In genomic region chr11:64052436-64052835, GRCh38 we compare ENCODE assay signal across 27 cellular contexts. TPM values are rescaled to one million over a fixed set of nuclear protein-coding genes. Genes with fewer than 3 reads are reported as not detected.
DNase-seq lines count a peak whose midpoint lies in the region; ATAC-seq, FAIRE-seq and TF ChIP-seq lines count a peak whose summit lies in the region.
"Had no signal": no experiment of that assay in that cellular context is flagged by ENCODE, and none has a peak within 500 bp of the region (broad histone marks: within the 10 kb centered on the region; RNA-seq: fewer than 3 reads in every experiment).

No MANE protein-coding gene starts in this region.

- H3K9me3 ChIP-seq in H9 (ENCODE audit: control insufficient read depth, low read depth, low read length): no peaks in the 10 kb centered on the region
- no peaks in the 10 kb centered on the region for H3K9me3 ChIP-seq in H1 (ENCODE audit: insufficient read depth in 2 of 2, low read depth in 1 of 2, low read length in 1 of 2)
- no peaks in the 10 kb centered on the region for H3K9me3 ChIP-seq in OCI-LY7 (ENCODE audit: low read length)
- H3K9me3 ChIP-seq: BE2C had no signal

- H3K9ac ChIP-seq in H9 (ENCODE audit: extremely low read depth, insufficient read length, low read length) (no peak overlapping the region), H1 (replicated peaks in 1 of 4; ENCODE audit: extremely low read depth in 1 of 4, low read depth in 3 of 4, low read length in 3 of 4) (no peak overlapping the region)
- H3K9ac ChIP-seq: GM23248 had no signal

- ATAC-seq in HG03095 (IDR thresholded peaks at IDR 0.05; ENCODE audit: unreplicated experiment) (no peak), GM21360 (IDR thresholded peaks at IDR 0.05; ENCODE audit: unreplicated experiment) (no peak)
- ATAC-seq: GM12878 had no signal

- peaks cover 62% of the 10 kb centered on the region for H3K27me3 Mint-ChIP-seq in H9 (ENCODE audit: low read depth)
- H3K27me3 Mint-ChIP-seq: CD4-positive, alpha-beta memory T cell had no signal

- no peak overlapping the region for H3K4ac ChIP-seq in H9 (ENCODE audit: low read depth, low read length)
- no peak overlapping the region for H3K4ac ChIP-seq in H1 (replicated peaks; ENCODE audit: insufficient read length, low read depth, low read length)

- H3K36me3 ChIP-seq in H1 (ENCODE audit: control insufficient read depth in 2 of 4, insufficient read depth in 4 of 4, low read length in 3 of 4) (no peaks in the 10 kb centered on the region), OCI-LY7 (ENCODE audit: insufficient read depth, low read length) (no peaks in the 10 kb centered on the region)
- H3K36me3 ChIP-seq: BE2C had no signal

- peaks cover 29 to 33% of the 10 kb centered on the region in 2 experiments for H3K4me1 Mint-ChIP-seq in H9
- H3K4me1 Mint-ChIP-seq: CD4-positive, alpha-beta memory T cell had no signal

- H3K56ac ChIP-seq in H9 (ENCODE audit: insufficient read length, low read depth, low read length): no peak overlapping the region
- no peak overlapping the region for H3K56ac ChIP-seq in H1 (replicated peaks; ENCODE audit: insufficient read length, low read depth, low read length)

- H4K5ac ChIP-seq in H9 (ENCODE audit: insufficient read length, low read depth, low read length) (no peak overlapping the region), H1 (ENCODE audit: insufficient read length, low read depth, low read length) (no peak overlapping the region)

- BruUV-seq in OCI-LY7 (replicated peaks; lab: Mats Ljungman, UMichigan): no TSS peak

- peak overlapping the region; percentile 12; the same call in 1 of the 2 replicates for H3K14ac ChIP-seq in H9 (ENCODE audit: insufficient read depth, low read length)
- no peak overlapping the region for H3K14ac ChIP-seq in H1 (ENCODE audit: insufficient read length)

- H3K27ac ChIP-seq in H9 (ENCODE audit: insufficient read length, low read depth, low read length) (no peak overlapping the region), RWPE1 (peak overlapping the region; percentile 6; the same call in 1 of the 2 replicates), H1 (ENCODE audit: low read depth, low read length) (no peak overlapping the region), OCI-LY7 (ENCODE audit: low read depth, low read length, poor library complexity, severe bottlenecking) (no peak overlapping the region)
- H3K27ac ChIP-seq: GM23248, HL-60 had no signal

- no peak for TF ChIP-seq RAD21 in H1 (IDR thresholded peaks at IDR 0.05 in 1 of 2, conservative IDR thresholded peaks at IDR 0.05 in 1 of 2; ENCODE audit: low read depth in 2 of 2, low read length in 2 of 2)

- TF ChIP-seq CTCF in H9 (conservative IDR thresholded peaks at IDR 0.05) (no peak), RWPE1 (conservative IDR thresholded peaks at IDR 0.05; ENCODE audit: low read depth) (no peak), H1 (IDR thresholded peaks at IDR 0.05; ENCODE audit: control extremely low read depth in 1 of 3, insufficient read depth in 1 of 3, low read depth in 1 of 3, low read length in 3 of 3) (no peak), OCI-LY7 (conservative IDR thresholded peaks at IDR 0.05; ENCODE audit: low read length) (no peak), GM13977 (IDR thresholded peaks at IDR 0.05; ENCODE audit: extremely low read depth, insufficient read depth, missing control alignments) (no peak)

- WGBS in H9 (ENCODE audit: extremely low coverage, insufficient read length, low lambda C conversion rate): no CpG with 5 or more reads among the region's 2 CpGs
- WGBS in H1 (ENCODE audit: extremely low coverage in 1 of 2, insufficient coverage in 1 of 2, insufficient read length in 1 of 2, insufficient replicate concordance in 2 of 2, low coverage in 1 of 2, low lambda C conversion rate in 2 of 2, missing lambda C conversion rate in 1 of 2), 2 experiments: 56% methylated on average over 2 of the region's 2 CpGs; no CpG with 5 or more reads in 1 of the 2 experiments

- H3K23ac ChIP-seq in H9 (ENCODE audit: insufficient read length, low read depth, low read length): no peak overlapping the region
- H3K23ac ChIP-seq in H1 (ENCODE audit: insufficient read length): no peak overlapping the region

- no peak overlapping the region for H3K18ac ChIP-seq in H9 (ENCODE audit: insufficient read length, low read depth, low read length)
- H3K18ac ChIP-seq in H1 (ENCODE audit: extremely low read depth, low read length): peak overlapping the region; percentile 32; the same call in 1 of the 2 replicates

- TF ChIP-seq POLR2A in H1 (IDR thresholded peaks at IDR 0.05; ENCODE audit: control extremely low read depth in 1 of 2, low read depth in 2 of 2, low read length in 2 of 2): no peak

- H2BK5ac ChIP-seq in H9 (ENCODE audit: insufficient read length, low read length): no peak overlapping the region
- 0 out of 2 replicates have a peak overlapping the region, but pooled peaks have one; percentile 30 for H2BK5ac ChIP-seq in H1 (ENCODE audit: low read depth, low read length)

- H3K79me2 ChIP-seq in H9 (ENCODE audit: insufficient read depth, low read length) (no peaks in the 10 kb centered on the region), H1 (ENCODE audit: control insufficient read depth in 1 of 2, insufficient read depth in 2 of 2, low read length in 2 of 2) (no peaks in the 10 kb centered on the region), OCI-LY7 (ENCODE audit: insufficient read depth, low read depth, low read length) (no peaks in the 10 kb centered on the region)

- FAIRE-seq in H1 (lab: Jason Lieb, UNC): no peak
- FAIRE-seq: A204.1, GM12878, GM19239, H54 had no signal

- H3K23me2 ChIP-seq in H9 (ENCODE audit: insufficient read length, low read depth, low read length, poor library complexity, severe bottlenecking) (no peaks in the 10 kb centered on the region), H1 (ENCODE audit: low read depth, low read length) (peaks cover 2% of the 10 kb centered on the region; the same call in 1 of the 2 replicates)

- H2BK20ac ChIP-seq in H9 (ENCODE audit: low read depth, low read length, poor library complexity, severe bottlenecking): no peak overlapping the region
- no peak overlapping the region for H2BK20ac ChIP-seq in H1 (ENCODE audit: low read length)

- DNase-seq in H9: no peak
- no peak for DNase-seq in RWPE1 (ENCODE audit: low spot score)
- no peak for DNase-seq in H1 (ENCODE audit: low read depth in 1 of 2, low spot score in 2 of 2)
- DNase-seq in OCI-LY7 (ENCODE audit: low spot score): no peak
- DNase-seq in GM13977 (ENCODE audit: low spot score): no peak
- DNase-seq: ACHN; BE2C; Calu3; CD4-positive, alpha-beta memory T cell; DMS 273 treated with DMSO at 0.1 percent for 48 hours; DMS53; DND-41; EL; GM23248; IMR-90; Karpas-422; KBM-7 had no signal

- no peak overlapping the region for H2BK15ac ChIP-seq in H9 (ENCODE audit: low read depth, low read length)
- H2BK15ac ChIP-seq in H1 (ENCODE audit: low read length): no peak overlapping the region

- H4K91ac ChIP-seq in H9 (ENCODE audit: insufficient read length, low read depth, low read length) (no peak overlapping the region), H1 (replicated peaks; ENCODE audit: insufficient read length, low read length) (no peak overlapping the region)

- no peak overlapping the region for H2BK12ac ChIP-seq in H9 (ENCODE audit: insufficient read length, low read depth, low read length)
- 0 out of 2 replicates have a peak overlapping the region, but pooled peaks have one; percentile 33 for H2BK12ac ChIP-seq in H1 (ENCODE audit: low read depth, low read length)

- no peak overlapping the region for H3K4me3 Mint-ChIP-seq in H9
- H3K4me3 Mint-ChIP-seq: CD4-positive, alpha-beta memory T cell had no signal

- H3K36me3 Mint-ChIP-seq in H9 (ENCODE audit: insufficient read depth in 1 of 3, low read depth in 3 of 3): no peaks in the 10 kb centered on the region
- H3K36me3 Mint-ChIP-seq: CD14-positive monocyte; CD4-positive, alpha-beta memory T cell had no signal

- H3K4me1 ChIP-seq in H9 (ENCODE audit: insufficient read depth, low read length) (peaks cover 2% of the 10 kb centered on the region; the same call in 1 of the 2 replicates), H1 (replicated peaks in 1 of 4; ENCODE audit: control insufficient read depth in 3 of 4, insufficient read depth in 4 of 4, low read length in 3 of 4) (peaks cover 6 to 25% (median 22%) of the 10 kb centered on the region in 4 experiments), OCI-LY7 (ENCODE audit: insufficient read depth, low read length, poor library complexity, severe bottlenecking) (no peaks in the 10 kb centered on the region)

- H2AFZ ChIP-seq in H9 (ENCODE audit: low read length): no peak overlapping the region
- no peak overlapping the region for H2AFZ ChIP-seq in H1 (ENCODE audit: low read length)
- no peak overlapping the region for H2AFZ ChIP-seq in OCI-LY7 (ENCODE audit: low read length)
- H2AFZ ChIP-seq: GM23248 had no signal

- in situ Hi-C loops in GM13977 (cut with MboI; ENCODE audit: low pct_unique_long_range_greater_than_20kb, low sequenced_read_pairs, unreplicated experiment): no loop called here

- H3K4me3 ChIP-seq in H1 (ENCODE audit: extremely low read depth in 1 of 4, insufficient read depth in 2 of 4, low read depth in 3 of 4, low read length in 4 of 4): no peak overlapping the region; a peak in 1 of 8 replicates
- H3K4me3 ChIP-seq in OCI-LY7 (ENCODE audit: low read depth, low read length, poor library complexity, severe bottlenecking): no peak overlapping the region
- H3K4me3 ChIP-seq: GM12878, GM23248 had no signal

- CTCF ChIA-PET in RWPE1 (lab: Yijun Ruan, JAX): interaction anchor here (0.6 kb wide), 1 partner anchor 65 kb away, joined by 3 read pairs; no protein-coding TSS in a partner anchor
- CTCF ChIA-PET in H1 (lab: Charles Lee; ENCODE audit: partially characterized antibody): interaction anchor here (0.9 to 7.7 kb wide), 9 partner anchors 11 to 97 kb away, joined by 3 to 42 read pairs (median 4); partner anchors contain the start of gene FLRT1
- CTCF ChIA-PET in OCI-LY7 (lab: Charles Lee; ENCODE audit: unreplicated experiment): interaction anchor here (0.5 kb wide), 1 partner anchor 214 kb away, joined by 3 read pairs; no protein-coding TSS in a partner anchor

- intact Hi-C loops in OCI-LY7 (cut with micrococcal nuclease; ENCODE audit: unreplicated experiment): no loop called here

- H3K27ac Mint-ChIP-seq in H9: 0 out of 7 replicates have a peak overlapping the region, but pooled peaks of 1 of the 3 experiments have one; percentile 14
- H3K27ac Mint-ChIP-seq: CD4-positive, alpha-beta memory T cell had no signal

- no peak for TF ChIP-seq EP300 in H1 (IDR thresholded peaks at IDR 0.05; ENCODE audit: borderline replicate concordance in 1 of 2, low read depth in 2 of 2, low read length in 2 of 2)

- POLR2A ChIA-PET in RWPE1 (lab: Yijun Ruan, JAX; ENCODE audit: low non-redundant PET): no interaction called here
- POLR2A ChIA-PET in H1 (lab: Charles Lee; ENCODE audit: partially characterized antibody): interaction anchor here (0.6 to 1.7 kb wide), 4 partner anchors 8 to 129 kb away, joined by 3 to 4 read pairs (median 3); no protein-coding TSS in a partner anchor
- POLR2A ChIA-PET in OCI-LY7 (lab: Charles Lee): no interaction called here

- H2BK120ac ChIP-seq in H9 (ENCODE audit: low read depth, low read length, poor library complexity, severe bottlenecking) (no peak overlapping the region), H1 (replicated peaks; ENCODE audit: low read depth, low read length) (no peak overlapping the region)

- H2AK5ac ChIP-seq in H9 (ENCODE audit: insufficient read length, low read length): no peak overlapping the region
- peak overlapping the region; percentile 39; the same call in 1 of the 2 replicates for H2AK5ac ChIP-seq in H1 (ENCODE audit: low read depth, low read length)

- no peaks in the 10 kb centered on the region; a peak in 1 of 5 replicates for H3K9me3 Mint-ChIP-seq in H9
- H3K9me3 Mint-ChIP-seq: CD14-positive monocyte; CD4-positive, alpha-beta memory T cell had no signal

- H4K8ac ChIP-seq in H9 (replicated peaks; ENCODE audit: insufficient read length, low read depth, low read length): no peak overlapping the region
- H4K8ac ChIP-seq in H1 (ENCODE audit: extremely low read depth, insufficient read depth, low read length): no peak overlapping the region; the same call in 1 of the 2 replicates

- H3K79me1 ChIP-seq in H9 (ENCODE audit: insufficient read depth, low read depth, low read length, poor library complexity, severe bottlenecking): no peaks in the 10 kb centered on the region
- H3K79me1 ChIP-seq in H1 (ENCODE audit: low read depth, low read length): no peaks in the 10 kb centered on the region

- H3K27me3 ChIP-seq in H9 (ENCODE audit: insufficient read depth, low read length): peaks cover 9% of the 10 kb centered on the region; the same call in 1 of the 2 replicates
- H3K27me3 ChIP-seq in H1 (replicated peaks in 1 of 4; ENCODE audit: control insufficient read depth in 3 of 4, extremely low read depth in 1 of 4, insufficient read depth in 3 of 4, low read length in 3 of 4): peaks cover 2 to 63% (median 42%) of the 10 kb centered on the region in 4 experiments
- H3K27me3 ChIP-seq: BE2C had no signal

- no peak overlapping the region for H3K4me2 ChIP-seq in H9 (ENCODE audit: insufficient read depth, insufficient read length, low read length)
- H3K4me2 ChIP-seq in H1 (ENCODE audit: insufficient read depth in 1 of 2, low read depth in 2 of 2, low read length in 2 of 2): no peak overlapping the region
- no peak overlapping the region for H3K4me2 ChIP-seq in OCI-LY7 (ENCODE audit: low read length)

- no peaks in the 10 kb centered on the region for H3K9me2 ChIP-seq in OCI-LY7 (ENCODE audit: insufficient read depth, low read length)

- no peak overlapping the region for H3T11ph ChIP-seq in H9 (ENCODE audit: low read length)

- H4K20me1 ChIP-seq in H9 (ENCODE audit: control insufficient read depth, insufficient read depth, insufficient read length): no peaks in the 10 kb centered on the region
- H4K20me1 ChIP-seq in H1 (replicated peaks in 1 of 2; ENCODE audit: control insufficient read depth in 1 of 2, insufficient read depth in 2 of 2, low read length in 2 of 2): peaks cover 3 to 6% of the 10 kb centered on the region in 2 experiments
- no peaks in the 10 kb centered on the region for H4K20me1 ChIP-seq in OCI-LY7 (ENCODE audit: insufficient read depth, low read length)

RNA-seq across cellular contexts. Expression of gene FLRT1, which starts 16.7 kb away (rescaled TPM):
- total RNA-seq in H9 (2021) (0.24 and 0.31 TPM in 2 replicates), OCI-LY7 (2022) (0.11 TPM in 1 of 2 replicates, not detected in the other)
- total RNA-seq in H1 (2021; fragmentation: NEBNext Ultra II Directional; extraction: Animal tissue kit (Norgen Biotek cat#: 25700)): 0.28 and 0.42 TPM in 2 replicates
- polyA plus RNA-seq in H1 (2011; rRNA removed): 0.14 and 0.20 TPM in 2 replicates
- polyA plus RNA-seq in H1 (2011; cell fraction: cytosol; rRNA removed): 0.10 TPM
- 0.19 TPM for polyA plus RNA-seq in H1 (2011; cell fraction: nucleus; rRNA removed)
- polyA plus RNA-seq in H1 (2012, experiment 1 of 2): 0.30 to 0.89 TPM (median 0.74 TPM) in 4 replicates
- 0.17 TPM for polyA plus RNA-seq in H1 (2012, experiment 2 of 2)
- 0.61 TPM for polyA plus RNA-seq in H1 (2013, experiment 1 of 2)
- 0.59 TPM for polyA plus RNA-seq in H1 (2013, experiment 2 of 2)
- polyA minus RNA-seq in H1 (2011; rRNA and poly(A)+ RNA removed): 0.16 and 0.20 TPM in 2 replicates
- polyA minus RNA-seq in H1 (2011; cell fraction: cytosol; rRNA and poly(A)+ RNA removed): 0.29 TPM
- polyA minus RNA-seq in H1 (2011; cell fraction: nucleus; rRNA and poly(A)+ RNA removed): not detected
- not detected in 2 replicates for total RNA-seq in OCI-LY7 (2014; rRNA removed; shearing (Covaris generic))
- total RNA-seq: CD4-positive, alpha-beta memory T cell; G401; GM12878; HT1080 had no signal
- polyA plus RNA-seq: CD14-positive monocyte; CD4-positive, alpha-beta memory T cell had no signal
